19 cellular contexts compared by ENCODE assay signal in genomic region chr13:94640676-94641075, GRCh38. TPM values are rescaled to one million over a fixed set of nuclear protein-coding genes. Genes with fewer than 3 reads are reported as not detected.
DNase-seq lines count a peak whose midpoint lies in the region; ATAC-seq and TF ChIP-seq lines count a peak whose summit lies in the region.
"Had no signal": no experiment of that assay in that cellular context is flagged by ENCODE, and none has a peak within 500 bp of the region (broad histone marks: within the 10 kb centered on the region; RNA-seq: fewer than 3 reads in every experiment).

No MANE protein-coding gene starts in this region.

- H3K36me3 ChIP-seq in GM23248 (ENCODE audit: low read depth), result no peaks in the 10 kb centered on the region
- H3K36me3 ChIP-seq in skeletal muscle satellite cell (ENCODE audit: insufficient read depth, low read length), result no peaks in the 10 kb centered on the region
- H3K36me3 ChIP-seq in lower lobe of right lung, result no peaks in the 10 kb centered on the region
- H3K36me3 ChIP-seq: ovary, WERI-Rb-1 had no signal

- no peak for ATAC-seq in lower lobe of right lung
- no peak for ATAC-seq in T-cell (replicated peaks in 1 of 4)

- H3K27me3 Mint-ChIP-seq in T-cell, result peaks cover 3% of the 10 kb centered on the region in 2 donors

- H3K9me3 ChIP-seq in GM23248 (ENCODE audit: low read depth), result no peaks in the 10 kb centered on the region
- H3K9me3 ChIP-seq in skeletal muscle satellite cell (replicated peaks; ENCODE audit: low read length), result no peaks in the 10 kb centered on the region
- no peaks in the 10 kb centered on the region for H3K9me3 ChIP-seq in lower lobe of right lung
- H3K9me3 ChIP-seq: ovary had no signal

- no peaks in the 10 kb centered on the region for H4K20me1 ChIP-seq in GM23248 (ENCODE audit: insufficient read depth)

- peak overlapping the region; percentile 59 for H3K4me2 ChIP-seq in GM23248 (ENCODE audit: unreplicated experiment)
- H3K4me2 ChIP-seq in skeletal muscle satellite cell (ENCODE audit: low read length), result peak overlapping the region; percentile 60

- H3K27me3 ChIP-seq in GM23248 (replicated peaks; ENCODE audit: insufficient read depth) (no peaks in the 10 kb centered on the region), skeletal muscle satellite cell (ENCODE audit: control insufficient read depth, insufficient read depth, low read length) (no peaks in the 10 kb centered on the region), lower lobe of right lung (ENCODE audit: low read depth) (no peaks in the 10 kb centered on the region)
- H3K27me3 ChIP-seq: ovary had no signal

- H3K79me2 ChIP-seq in GM23248 (ENCODE audit: insufficient read depth), result no peaks in the 10 kb centered on the region

- H3K36me3 Mint-ChIP-seq in T-cell, result peaks cover 2% of the 10 kb centered on the region

- 44 to 47% methylated on average over 3 of the region's 3 CpGs for WGBS in GM23248 (ENCODE audit: low coverage in 1 of 2, low lambda C conversion rate in 2 of 2, missing lambda C conversion rate in 2 of 2), 2 experiments

- DNase-seq in GM23248, result peak; percentile 36
- peak; percentile 29 for DNase-seq in astrocyte of the spinal cord (ENCODE audit: low read depth, low spot score)
- peak; percentile 56 for DNase-seq in fibroblast of villous mesenchyme (ENCODE audit: low read depth)
- DNase-seq in DMS53 (lab: John Stamatoyannopoulos, UW), result no peak
- no peak for DNase-seq in lower lobe of right lung
- no peak for DNase-seq in T-cell
- DNase-seq: activated CD8-positive, alpha-beta memory T cell treated with anti-CD3 and anti-CD28 coated beads, Interleukin-2, amount 50 U/mL, for 4 hours; activated effector memory CD4-positive, alpha-beta T cell treated with anti-CD3 and anti-CD28 coated beads, Interleukin-2, amount 50 U/mL, for 16 hours; CD4-positive, alpha-beta T cell; effector CD4-positive, alpha-beta T cell; H9; hippocampal formation; NCI-H1048; ovary; right cardiac atrium; WERI-Rb-1 had no signal

- in situ Hi-C loops in GM23248 (cut with MboI) (no loop called here), astrocyte of the spinal cord (cut with HindIII; ENCODE audit: low sequenced_read_pairs) (no loop called here)

- H3K4me3 Mint-ChIP-seq in T-cell, result no peak overlapping the region
- H3K4me3 Mint-ChIP-seq: CD4-positive, alpha-beta T cell; central memory CD8-positive, alpha-beta T cell; H9 had no signal

- CTCF ChIA-PET in T-cell (lab: Charles Lee), result interaction anchor here in 1 of 2 donors (0.6 kb wide), 1 partner anchor 92 kb away, joined by 3 read pairs; no protein-coding TSS in a partner anchor

- H3K27ac ChIP-seq in GM23248, result peak overlapping the region; percentile 75
- H3K27ac ChIP-seq in lower lobe of right lung, result no peak overlapping the region
- H3K27ac ChIP-seq: ovary, WERI-Rb-1 had no signal

- no peak overlapping the region for H3K27ac Mint-ChIP-seq in T-cell
- H3K27ac Mint-ChIP-seq: CD4-positive, alpha-beta T cell; H9 had no signal

- no peaks in the 10 kb centered on the region for H3K4me1 Mint-ChIP-seq in T-cell
- H3K4me1 Mint-ChIP-seq: central memory CD8-positive, alpha-beta T cell had no signal

- POLR2A ChIA-PET in T-cell (lab: Charles Lee), result no interaction called here

- peaks cover 33% of the 10 kb centered on the region for H3F3A ChIP-seq in GM23248 (ENCODE audit: insufficient read depth)

- H2AFZ ChIP-seq in GM23248, result no peak overlapping the region

- no peak for TF ChIP-seq CTCF in astrocyte of the spinal cord (IDR thresholded peaks at IDR 0.05; ENCODE audit: low read depth, low read length)
- TF ChIP-seq CTCF in fibroblast of villous mesenchyme (IDR thresholded peaks at IDR 0.05; ENCODE audit: insufficient read depth, low read depth, low read length), result no peak
- TF ChIP-seq CTCF in lower lobe of right lung (IDR thresholded peaks at IDR 0.05), result no peak

- peaks cover 0 to 6% (median 4%) of the 10 kb centered on the region in 3 donors for H3K9me3 Mint-ChIP-seq in T-cell
- H3K9me3 Mint-ChIP-seq: CD4-positive, alpha-beta T cell had no signal

- H3K4me1 ChIP-seq in GM23248 (ENCODE audit: insufficient read depth), result peaks cover 23% of the 10 kb centered on the region
- H3K4me1 ChIP-seq in skeletal muscle satellite cell (ENCODE audit: control insufficient read depth, insufficient read depth, low read length), result peaks cover 20% of the 10 kb centered on the region
- H3K4me1 ChIP-seq in lower lobe of right lung, result no peaks in the 10 kb centered on the region

- intact Hi-C loops in lower lobe of right lung (cut with DNase I), result no loop called here

- H3K9me2 ChIP-seq in GM23248 (ENCODE audit: insufficient read depth), result no peaks in the 10 kb centered on the region

- H3K9ac ChIP-seq in GM23248 (peak overlapping the region; percentile 55; the same call in 1 of the 2 replicates), skeletal muscle satellite cell (ENCODE audit: low read depth, low read length) (peak overlapping the region; percentile 66)

- peak overlapping the region; percentile 36 for H3K4me3 ChIP-seq in GM23248
- no peak overlapping the region for H3K4me3 ChIP-seq in astrocyte of the spinal cord (ENCODE audit: low read depth, low read length)
- no peak overlapping the region for H3K4me3 ChIP-seq in fibroblast of villous mesenchyme (ENCODE audit: low read depth, low read length)
- H3K4me3 ChIP-seq in skeletal muscle satellite cell (ENCODE audit: low read length), result no peak overlapping the region
- no peak overlapping the region for H3K4me3 ChIP-seq in lower lobe of right lung
- H3K4me3 ChIP-seq: lung, ovary had no signal

RNA-seq across cellular contexts. Expression of gene GPR180, which starts 39.0 kb away (rescaled TPM):
- total RNA-seq in GM23248 (2014; rRNA removed; shearing (Covaris generic)), result 7.7 and 8.1 TPM in 2 replicates
- polyA plus RNA-seq in GM23248 (2016; fragmentation: Nextera tagmentation; extraction: Ambion mirVana), result 5.8 and 6.3 TPM in 2 replicates
- total RNA-seq in fibroblast of villous mesenchyme (12.6 and 28.1 TPM in 2 replicates), lower lobe of right lung (5.5 TPM), T-cell (1 to 10 TPM; 2.0 to 4.0 (median 3.4) TPM)
- 9.2 and 11.7 TPM in 2 replicates for total RNA-seq in skeletal muscle satellite cell (2012; rRNA removed)

RNA-seq across cellular contexts. Expression of gene TGDS, which starts 44.7 kb away (rescaled TPM):
- total RNA-seq in GM23248 (2014; rRNA removed; shearing (Covaris generic)), result 12.9 and 18.3 TPM in 2 replicates
- polyA plus RNA-seq in GM23248 (2016; fragmentation: Nextera tagmentation; extraction: Ambion mirVana), result 12.9 and 14.2 TPM in 2 replicates
- total RNA-seq in fibroblast of villous mesenchyme (16.8 and 23.7 TPM in 2 replicates), lower lobe of right lung (10.5 TPM), T-cell (10 to 100 TPM in 3 of 5 donors, 1 to 10 TPM in 2; 5.6 to 16.4 (median 12.9) TPM)
- 12.7 and 12.9 TPM in 2 replicates for total RNA-seq in skeletal muscle satellite cell (2012; rRNA removed)

Comparison
In these comparisons a context has a peak if more than half of its experiments do, and no peak if none do; other contexts are left out.
1. DNase-seq: peak in GM23248 (single experiment), astrocyte of the spinal cord (single experiment) and fibroblast of villous mesenchyme (single experiment); none in DMS53 (single experiment), lower lobe of right lung (single experiment) and T-cell (0 of 34).